ENCODE assay signal across 21 cellular contexts in genomic region chr3:135159848-135160247, GRCh38.
"Had no signal": no experiment of that assay in that cellular context is flagged by ENCODE, and none has a peak within 500 bp of the region (broad histone marks: within the 10 kb centered on the region; RNA-seq: fewer than 3 reads in every experiment).

No MANE protein-coding gene starts in this region.

- DNase-seq: activated B cell treated with CpG ODN at 0.5 μM for 24 hours; activated CD4-positive, alpha-beta T cell treated with anti-CD3 and anti-CD28 coated beads for 48 hours; activated CD8-positive, alpha-beta memory T cell treated with anti-CD3 and anti-CD28 coated beads, Interleukin-2, amount 50 U/mL, for 48 hours; activated gamma-delta T cell; activated T-cell treated with anti-CD3 and anti-CD28 coated beads, Interleukin-2, amount 50 U/mL, for 72 hours; body of pancreas; central memory CD4-positive, alpha-beta T cell; colonic mucosa; effector CD4-positive, alpha-beta T cell; foreskin fibroblast; hippocampal formation; mesenchymal stem cell; natural killer cell; occipital lobe; right lobe of liver; stimulated activated CD4-positive, alpha-beta T cell treated with anti-CD3 and anti-CD28 coated beads, Interleukin-4, amount 100 ng/mL, for 4 hours; stimulated activated CD8-positive, alpha-beta memory T cell treated with anti-CD3 and anti-CD28 coated beads, Interleukin-4, amount 100 ng/mL, for 48 hours; stimulated activated naive CD4-positive, alpha-beta T cell treated with Interleukin-2 at 50 U/mL for 16 hours; substantia nigra; transverse colon had no signal

- ATAC-seq: activated naive CD4-positive, alpha-beta T cell treated with anti-CD3 and anti-CD28 coated beads, Interleukin-2, amount 50 U/mL, for 72 hours; activated T-cell treated with anti-CD3 and anti-CD28 coated beads, Interleukin-2, amount 50 U/mL, for 72 hours; body of pancreas; natural killer cell had no signal
